Comparison of ENCODE assay signal across 17 cellular contexts in the genomic region with DNA sequence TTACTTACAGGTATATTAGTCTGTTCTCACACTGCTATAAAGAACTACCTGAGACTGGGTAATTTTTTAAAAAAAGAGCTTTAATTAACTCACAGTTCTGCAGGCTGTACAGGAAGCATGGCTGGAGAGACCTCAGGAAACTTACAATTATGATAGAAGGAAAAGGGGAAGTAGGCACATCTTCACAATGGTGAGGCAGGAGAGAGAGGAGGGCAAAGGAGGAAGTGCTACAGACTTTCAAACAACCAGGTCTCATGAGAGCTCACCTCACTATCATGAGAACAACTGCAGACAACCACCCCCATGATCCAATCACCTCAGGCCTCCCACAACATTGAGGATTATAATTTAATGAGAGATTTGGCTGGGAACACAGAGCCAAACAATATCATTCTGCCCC.
"Had no signal": no experiment of that assay in that cellular context is flagged by ENCODE, and none has a peak within 500 bp of the region (broad histone marks: within the 10 kb centered on the region; RNA-seq: fewer than 3 reads in every experiment).

No MANE protein-coding gene starts in this region.

- H3K27me3 Mint-ChIP-seq: activated naive CD8-positive, alpha-beta T cell treated with anti-CD3 and anti-CD28 coated beads, Interleukin-2, amount 50 U/mL, for 24 hours had no signal

- H3K9me3 Mint-ChIP-seq: activated naive CD8-positive, alpha-beta T cell treated with anti-CD3 and anti-CD28 coated beads, Interleukin-2, amount 50 U/mL, for 24 hours; activated T-helper 2 cell treated with anti-CD3 and anti-CD28 coated beads, Interferon-gamma antibody, Interleukin-2, Interleukin-4, amounts not matched to agents 10 μg/mL and 5 μg/mL and 100 μg/mL, durations not matched to agents 14 hours and 24 hours and 36 hours; nephron had no signal

- H3K4me1 Mint-ChIP-seq: activated naive CD8-positive, alpha-beta T cell treated with anti-CD3 and anti-CD28 coated beads, Interleukin-2, amount 50 U/mL, for 24 hours; nephron had no signal

- DNase-seq: activated CD4-positive, alpha-beta T cell treated with anti-CD3 and anti-CD28 coated beads for 1 hour; activated CD4-positive, alpha-beta T cell treated with anti-CD3 and anti-CD28 coated beads, Interleukin-2, amount 50 U/mL, for 4 hours; activated naive CD4-positive, alpha-beta T cell treated with anti-CD3 and anti-CD28 coated beads for 36 hours; activated naive CD8-positive, alpha-beta T cell treated with anti-CD3 and anti-CD28 coated beads, Interleukin-2, amount 50 U/mL, for 24 hours; aorta; cerebellar nuclear complex; effector memory CD4-positive, alpha-beta T cell; foreskin melanocyte; mesenchymal stem cell; nucleus accumbens; stimulated activated CD4-positive, alpha-beta T cell treated with anti-CD3 and anti-CD28 coated beads, Interleukin-15, amount 100 ng/mL, for 24 hours; stimulated activated CD4-positive, alpha-beta T cell treated with anti-CD3 and anti-CD28 coated beads, Interleukin-4, amount 100 ng/mL, for 24 hours; stimulated activated naive CD8-positive, alpha-beta T cell treated with anti-CD3 and anti-CD28 coated beads, Interleukin-15, Interleukin-2, amounts not matched to agents 100 U/mL and 50 U/mL, for 24 hours; transverse colon had no signal

- H3K4me3 Mint-ChIP-seq: activated naive CD4-positive, alpha-beta T cell treated with anti-CD3 and anti-CD28 coated beads for 36 hours; activated naive CD8-positive, alpha-beta T cell treated with anti-CD3 and anti-CD28 coated beads, Interleukin-2, amount 50 U/mL, for 24 hours; nephron had no signal

- ATAC-seq: activated naive CD8-positive, alpha-beta T cell treated with anti-CD3 and anti-CD28 coated beads, Interleukin-2, amount 50 U/mL, for 24 hours; stimulated activated naive CD8-positive, alpha-beta T cell treated with anti-CD3 and anti-CD28 coated beads, Interleukin-15, Interleukin-2, amounts not matched to agents 100 U/mL and 50 U/mL, for 24 hours had no signal

- H3K27ac Mint-ChIP-seq: activated naive CD4-positive, alpha-beta T cell treated with anti-CD3 and anti-CD28 coated beads for 36 hours; activated naive CD8-positive, alpha-beta T cell treated with anti-CD3 and anti-CD28 coated beads, Interleukin-2, amount 50 U/mL, for 24 hours; activated T-helper 2 cell treated with anti-CD3 and anti-CD28 coated beads, Interferon-gamma antibody, Interleukin-2, Interleukin-4, amounts not matched to agents 10 μg/mL and 5 μg/mL and 100 μg/mL, durations not matched to agents 14 hours and 24 hours and 36 hours; nephron; progenitor cell of endocrine pancreas had no signal
